ENCODE assay signal across 7 cellular contexts in the genomic region with DNA sequence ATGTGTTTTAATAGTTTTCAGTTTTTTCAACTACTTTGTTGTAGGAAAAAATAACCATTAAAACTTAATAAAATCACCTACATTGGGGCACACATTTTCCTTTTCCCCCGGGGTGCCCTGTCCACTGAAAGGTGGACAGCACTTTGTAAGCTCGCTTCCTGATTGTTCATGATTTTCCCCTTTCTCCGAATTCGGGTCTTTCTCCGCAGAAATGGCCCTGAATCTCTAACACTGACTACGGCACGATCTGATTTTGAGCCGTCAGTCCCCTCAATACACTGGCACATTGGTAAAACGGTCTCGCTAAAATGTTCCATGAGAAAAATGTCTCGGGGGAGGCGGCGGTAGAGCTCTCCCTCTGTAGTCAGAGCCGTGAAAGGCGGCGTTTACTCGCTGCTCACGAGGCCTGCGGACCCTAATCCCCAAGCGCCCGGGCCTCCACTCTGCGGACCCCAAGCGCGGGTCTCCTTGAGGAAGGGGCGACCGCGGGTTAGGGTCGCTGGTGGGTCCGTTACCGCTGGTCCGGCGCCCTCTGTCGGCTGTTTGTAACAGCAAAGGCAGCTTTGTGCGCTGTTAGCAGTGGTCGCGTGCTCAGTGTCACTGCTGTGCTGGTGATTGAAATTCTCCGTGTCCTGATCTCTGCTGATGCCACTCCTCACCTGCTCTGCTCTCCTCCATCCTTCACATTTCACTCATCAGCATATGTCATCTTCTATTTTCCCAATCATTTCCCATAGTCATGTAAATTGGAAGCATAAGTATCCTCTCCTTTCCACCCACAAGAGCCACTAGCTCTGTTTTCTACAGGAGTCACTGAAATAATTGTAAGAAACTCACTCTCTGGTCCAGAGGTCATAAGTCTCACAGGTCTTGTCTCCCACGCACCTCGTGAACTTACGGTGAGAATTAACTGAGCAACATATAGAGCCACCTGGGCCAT. TPM values are rescaled to one million over a fixed set of nuclear protein-coding genes. Genes with fewer than 3 reads are reported as not detected.
DNase-seq lines count a peak whose midpoint lies in the region; ATAC-seq and TF ChIP-seq lines count a peak whose summit lies in the region.

No MANE protein-coding gene starts in this region.

- no peaks in the 10 kb centered on the region for H3K9me3 ChIP-seq in thyroid gland

- H3K9me3 Mint-ChIP-seq in activated T-helper 1 cell treated with anti-CD3 and anti-CD28 coated beads, Interleukin-12 subunit alpha, Interleukin-12 subunit beta, Interleukin-2, Interleukin-4 antibody, amounts not matched to agents 30 ng/mL and 10 ng/mL and 1 ng/mL, durations not matched to agents 14 hours and 24 hours and 36 hours = no peaks in the 10 kb centered on the region

- no peaks in the 10 kb centered on the region for H3K4me1 ChIP-seq in foreskin keratinocyte
- H3K4me1 ChIP-seq in thyroid gland = peaks cover 0 to 5% of the 10 kb centered on the region in 2 donors

- no peak overlapping the region for H3K27ac ChIP-seq in foreskin keratinocyte
- no peak overlapping the region for H3K27ac ChIP-seq in thyroid gland

- H3K4me3 ChIP-seq in thyroid gland (replicated peaks in 1 of 3) = peak overlapping the region in 1 of 3 donors; percentile 20

- H3K36me3 Mint-ChIP-seq in activated T-helper 1 cell treated with anti-CD3 and anti-CD28 coated beads, Interleukin-12 subunit alpha, Interleukin-12 subunit beta, Interleukin-2, Interleukin-4 antibody, amounts not matched to agents 30 ng/mL and 10 ng/mL and 1 ng/mL, durations not matched to agents 14 hours and 24 hours and 36 hours (ENCODE audit: low read depth) = no peaks in the 10 kb centered on the region

- ATAC-seq in GM18499 (IDR thresholded peaks at IDR 0.05; ENCODE audit: insufficient read depth, unreplicated experiment) = peak; percentile 37
- peak; percentile 67 for ATAC-seq in HG02588 (IDR thresholded peaks at IDR 0.05; ENCODE audit: unreplicated experiment)
- ATAC-seq in foreskin keratinocyte = peak; percentile 49

- no peak overlapping the region for H3K27ac Mint-ChIP-seq in activated T-helper 1 cell treated with anti-CD3 and anti-CD28 coated beads, Interleukin-12 subunit alpha, Interleukin-12 subunit beta, Interleukin-2, Interleukin-4 antibody, amounts not matched to agents 30 ng/mL and 10 ng/mL and 1 ng/mL, durations not matched to agents 14 hours and 24 hours and 36 hours

- no peaks in the 10 kb centered on the region for H3K36me3 ChIP-seq in thyroid gland

- intact Hi-C loops in activated T-helper 1 cell treated with anti-CD3 and anti-CD28 coated beads, Interleukin-12 subunit alpha, Interleukin-12 subunit beta, Interleukin-2, Interleukin-4 antibody, amounts not matched to agents 30 ng/mL and 10 ng/mL and 1 ng/mL, durations not matched to agents 14 hours and 24 hours and 36 hours (cut with micrococcal nuclease) = loop anchor here (1.0 to 10.0 kb wide), 5 partner anchors 61 to 201 kb away; a partner anchor contains a TSS
- intact Hi-C loops in thyroid gland (cut with DNase I) = loop anchor here (10.0 kb wide), 1 partner anchor 141 kb away; no protein-coding TSS in a partner anchor

- WGBS in thyroid gland, 2 donors = 10% methylated on average over 38 to 40 of the region's 40 CpGs

- TF ChIP-seq POLR2A in thyroid gland (IDR thresholded peaks at IDR 0.05) = no peak

- peak; percentile 78 for DNase-seq in NCI-H82 (lab: John Stamatoyannopoulos, UW)
- DNase-seq in activated T-helper 1 cell treated with anti-CD3 and anti-CD28 coated beads, Interleukin-12 subunit alpha, Interleukin-12 subunit beta, Interleukin-2, Interleukin-4 antibody, amounts not matched to agents 30 ng/mL and 10 ng/mL and 1 ng/mL, durations not matched to agents 14 hours and 24 hours and 36 hours (ENCODE audit: low spot score) = peak; percentile 28
- DNase-seq in foreskin keratinocyte = no peak
- peak; percentile 26 for DNase-seq in occipital lobe (lab: John Stamatoyannopoulos, UW)
- peak; percentile 42 to 52 for DNase-seq in thyroid gland

- peak overlapping the region; percentile 78 for H3K4me3 Mint-ChIP-seq in activated T-helper 1 cell treated with anti-CD3 and anti-CD28 coated beads, Interleukin-12 subunit alpha, Interleukin-12 subunit beta, Interleukin-2, Interleukin-4 antibody, amounts not matched to agents 30 ng/mL and 10 ng/mL and 1 ng/mL, durations not matched to agents 14 hours and 24 hours and 36 hours

- H3K27me3 ChIP-seq in foreskin keratinocyte (peaks cover 97% of the 10 kb centered on the region), thyroid gland (peaks cover 7% of the 10 kb centered on the region)

- peak; percentile 65 for TF ChIP-seq CTCF in foreskin keratinocyte (conservative IDR thresholded peaks at IDR 0.05)
- peak in 5 of 6 experiments; percentile 42 to 77 (median 60) for TF ChIP-seq CTCF in thyroid gland (IDR thresholded peaks at IDR 0.05)

- H3K27me3 Mint-ChIP-seq in activated T-helper 1 cell treated with anti-CD3 and anti-CD28 coated beads, Interleukin-12 subunit alpha, Interleukin-12 subunit beta, Interleukin-2, Interleukin-4 antibody, amounts not matched to agents 30 ng/mL and 10 ng/mL and 1 ng/mL, durations not matched to agents 14 hours and 24 hours and 36 hours (ENCODE audit: insufficient read depth) = peaks cover 64% of the 10 kb centered on the region

- H3K4me1 Mint-ChIP-seq in activated T-helper 1 cell treated with anti-CD3 and anti-CD28 coated beads, Interleukin-12 subunit alpha, Interleukin-12 subunit beta, Interleukin-2, Interleukin-4 antibody, amounts not matched to agents 30 ng/mL and 10 ng/mL and 1 ng/mL, durations not matched to agents 14 hours and 24 hours and 36 hours (ENCODE audit: low read depth) = peaks cover 10% of the 10 kb centered on the region

RNA-seq across cellular contexts. Expression of a gene that starts 10.8 kb away (rescaled TPM):
- total RNA-seq in activated T-helper 1 cell treated with anti-CD3 and anti-CD28 coated beads, Interleukin-12 subunit alpha, Interleukin-12 subunit beta, Interleukin-2, Interleukin-4 antibody, amounts not matched to agents 30 ng/mL and 10 ng/mL and 1 ng/mL, durations not matched to agents 14 hours and 24 hours and 36 hours = not detected in 2 replicates
- total RNA-seq in foreskin keratinocyte (not detected in 2 replicates), occipital lobe (not detected), thyroid gland (not detected)
- not detected in 2 replicates for polyA plus RNA-seq in foreskin keratinocyte

RNA-seq across cellular contexts. Expression of a gene that starts 12.9 kb away (rescaled TPM):
- not detected in 2 replicates for total RNA-seq in activated T-helper 1 cell treated with anti-CD3 and anti-CD28 coated beads, Interleukin-12 subunit alpha, Interleukin-12 subunit beta, Interleukin-2, Interleukin-4 antibody, amounts not matched to agents 30 ng/mL and 10 ng/mL and 1 ng/mL, durations not matched to agents 14 hours and 24 hours and 36 hours
- total RNA-seq in foreskin keratinocyte (not detected in 2 replicates), occipital lobe (not detected), thyroid gland (not detected)
- polyA plus RNA-seq in foreskin keratinocyte = not detected in 2 replicates

RNA-seq across cellular contexts. Expression of a gene that starts 28.2 kb away (rescaled TPM):
- not detected in 2 replicates for total RNA-seq in activated T-helper 1 cell treated with anti-CD3 and anti-CD28 coated beads, Interleukin-12 subunit alpha, Interleukin-12 subunit beta, Interleukin-2, Interleukin-4 antibody, amounts not matched to agents 30 ng/mL and 10 ng/mL and 1 ng/mL, durations not matched to agents 14 hours and 24 hours and 36 hours
- not detected in 2 replicates for total RNA-seq in foreskin keratinocyte
- polyA plus RNA-seq in foreskin keratinocyte = not detected in 2 replicates
- not detected for total RNA-seq in occipital lobe
- total RNA-seq in thyroid gland = not detected

RNA-seq across cellular contexts. Expression of a gene that starts 44.2 kb away (rescaled TPM):
- total RNA-seq in activated T-helper 1 cell treated with anti-CD3 and anti-CD28 coated beads, Interleukin-12 subunit alpha, Interleukin-12 subunit beta, Interleukin-2, Interleukin-4 antibody, amounts not matched to agents 30 ng/mL and 10 ng/mL and 1 ng/mL, durations not matched to agents 14 hours and 24 hours and 36 hours = not detected in 2 replicates
- total RNA-seq in foreskin keratinocyte (not detected in 2 replicates), occipital lobe (not detected), thyroid gland (not detected)
- polyA plus RNA-seq in foreskin keratinocyte = not detected in 2 replicates

RNA-seq across cellular contexts. Expression of a gene that starts 45.4 kb away (rescaled TPM):
- not detected in 2 replicates for total RNA-seq in activated T-helper 1 cell treated with anti-CD3 and anti-CD28 coated beads, Interleukin-12 subunit alpha, Interleukin-12 subunit beta, Interleukin-2, Interleukin-4 antibody, amounts not matched to agents 30 ng/mL and 10 ng/mL and 1 ng/mL, durations not matched to agents 14 hours and 24 hours and 36 hours
- not detected in 2 replicates for total RNA-seq in foreskin keratinocyte
- not detected in 2 replicates for polyA plus RNA-seq in foreskin keratinocyte
- total RNA-seq in occipital lobe = not detected
- total RNA-seq in thyroid gland = not detected

Comparison
In these comparisons a context has a peak if more than half of its experiments do, and no peak if none do; other contexts are left out.
1. DNase-seq: peak in NCI-H82 (single experiment), activated T-helper 1 cell treated with anti-CD3 and anti-CD28 coated beads, Interleukin-12 subunit alpha, Interleukin-12 subunit beta, Interleukin-2, Interleukin-4 antibody, amounts not matched to agents 30 ng/mL and 10 ng/mL and 1 ng/mL, durations not matched to agents 14 hours and 24 hours and 36 hours (single experiment), occipital lobe (single experiment) and thyroid gland (2 of 2); none in foreskin keratinocyte (0 of 2).
2. Peak in every context shown above with its lines, with median percentiles within 50 percentile points of each other: ATAC-seq.